Comparison of ENCODE assay signal across 16 cellular contexts in genomic region chr18:55737266-55737665, GRCh38.
DNase-seq lines count a peak whose midpoint lies in the region; ATAC-seq and TF ChIP-seq lines count a peak whose summit lies in the region.
"Had no signal": no experiment of that assay in that cellular context is flagged by ENCODE, and none has a peak within 500 bp of the region (broad histone marks: within the 10 kb centered on the region; RNA-seq: fewer than 3 reads in every experiment).

No MANE protein-coding gene starts in this region.

- no peak overlapping the region for H3K4me2 ChIP-seq in trophoblast cell (ENCODE audit: low read length)
- H3K4me2 ChIP-seq: BLaER1 had no signal

- H2BK5ac ChIP-seq in trophoblast cell (ENCODE audit: low read depth, low read length, poor library complexity): peak overlapping the region; percentile 100

- H3K4me1 ChIP-seq in trophoblast cell (ENCODE audit: control insufficient read depth in 1 of 2, insufficient read depth in 2 of 2, low read length in 2 of 2) (peaks cover 8 to 20% of the 10 kb centered on the region in 2 experiments), right atrium auricular region (peaks cover 0 to 6% of the 10 kb centered on the region in 2 donors)
- H3K4me1 ChIP-seq: BE2C had no signal

- H2BK12ac ChIP-seq in trophoblast cell (ENCODE audit: low read length): peak overlapping the region; percentile 97

- H3K18ac ChIP-seq in trophoblast cell (ENCODE audit: low read length): peak overlapping the region; percentile 42

- peaks cover 42% of the 10 kb centered on the region for H3K79me1 ChIP-seq in trophoblast cell (ENCODE audit: low read length)

- H3K27me3 ChIP-seq in trophoblast cell (ENCODE audit: insufficient read depth, low read length): no peaks in the 10 kb centered on the region
- H3K27me3 ChIP-seq in right atrium auricular region: no peaks in the 10 kb centered on the region
- H3K27me3 ChIP-seq: BE2C, BLaER1 had no signal

- H2AK5ac ChIP-seq in trophoblast cell (ENCODE audit: low read length): peak overlapping the region; percentile 73

- DNase-seq in SK-N-DZ (ENCODE audit: low spot score) (peak; percentile 61), trophoblast cell (peak; percentile 38 to 48), right atrium auricular region (ENCODE audit: low spot score) (no peak), NCI-H1694 treated with DMSO at 0.1 percent for 48 hours (lab: John Stamatoyannopoulos, UW) (no peak)
- DNase-seq: 8988T; ACHN; BE2C; C1 segment of cervical spinal cord; CD4-positive, alpha-beta memory T cell; CD4-positive, CD25-positive, alpha-beta regulatory T cell; CD8-positive, alpha-beta memory T cell; COR-L47; DMS79 treated with DMSO at 0.1 percent for 48 hours; GF-D8 had no signal

- H2AFZ ChIP-seq in trophoblast cell (ENCODE audit: insufficient read depth, low read length, poor library complexity): peak overlapping the region; percentile 43

- no peak overlapping the region for H3K23ac ChIP-seq in trophoblast cell (ENCODE audit: low read length)

- H3K36me3 ChIP-seq in trophoblast cell (ENCODE audit: control insufficient read depth in 1 of 2, insufficient read depth in 2 of 2, low read length in 2 of 2) (no peaks in the 10 kb centered on the region), right atrium auricular region (no peaks in the 10 kb centered on the region)
- H3K36me3 ChIP-seq: BE2C, BLaER1 had no signal

- peak overlapping the region; percentile 89 for H2BK120ac ChIP-seq in trophoblast cell (ENCODE audit: insufficient read depth, low read length, poor library complexity)

- no peak overlapping the region for H3K9ac ChIP-seq in trophoblast cell (ENCODE audit: low read length)
- H3K9ac ChIP-seq: BLaER1 had no signal

- H3K9me3 ChIP-seq in trophoblast cell (ENCODE audit: insufficient read depth, low read depth, low read length) (no peaks in the 10 kb centered on the region), right atrium auricular region (no peaks in the 10 kb centered on the region)
- H3K9me3 ChIP-seq: BE2C had no signal

- peak overlapping the region; percentile 14 for H4K8ac ChIP-seq in trophoblast cell (ENCODE audit: low read depth, low read length)

- H3K27ac ChIP-seq in trophoblast cell (ENCODE audit: low read depth, low read length) (peak overlapping the region; percentile 87), right atrium auricular region (no peak overlapping the region)
- H3K27ac ChIP-seq: BLaER1 had no signal

- no peaks in the 10 kb centered on the region for H3K79me2 ChIP-seq in trophoblast cell (ENCODE audit: control insufficient read depth, insufficient read depth, low read length, poor library complexity)

- WGBS in trophoblast cell (ENCODE audit: extremely low coverage, insufficient coverage, insufficient read length): no CpG with 5 or more reads among the region's 4 CpGs

- ATAC-seq in HG03457 (IDR thresholded peaks at IDR 0.05; ENCODE audit: unreplicated experiment): no peak

- no peak for TF ChIP-seq CTCF in right atrium auricular region (IDR thresholded peaks at IDR 0.05)

- no peak overlapping the region for H4K12ac ChIP-seq in trophoblast cell (ENCODE audit: low read depth, low read length)

- peak overlapping the region; percentile 63 for H3K4ac ChIP-seq in trophoblast cell (ENCODE audit: low read depth, low read length)

- peak overlapping the region; percentile 80 for H3K14ac ChIP-seq in trophoblast cell (ENCODE audit: low read length)

- peak overlapping the region; percentile 95 for H4K91ac ChIP-seq in trophoblast cell (ENCODE audit: low read depth, low read length)

- H3K4me3 ChIP-seq in trophoblast cell (ENCODE audit: low read depth, low read length) (no peak overlapping the region), right atrium auricular region (no peak overlapping the region)
- H3K4me3 ChIP-seq: BLaER1 had no signal

Comparison
In these comparisons a context has a peak if more than half of its experiments do, and no peak if none do; other contexts are left out.
1. DNase-seq: peak in SK-N-DZ (single experiment) and trophoblast cell (2 of 2); none in right atrium auricular region (single experiment) and NCI-H1694 treated with DMSO at 0.1 percent for 48 hours (single experiment).